Comparison of ENCODE assay signal across 16 cellular contexts in the genomic region with DNA sequence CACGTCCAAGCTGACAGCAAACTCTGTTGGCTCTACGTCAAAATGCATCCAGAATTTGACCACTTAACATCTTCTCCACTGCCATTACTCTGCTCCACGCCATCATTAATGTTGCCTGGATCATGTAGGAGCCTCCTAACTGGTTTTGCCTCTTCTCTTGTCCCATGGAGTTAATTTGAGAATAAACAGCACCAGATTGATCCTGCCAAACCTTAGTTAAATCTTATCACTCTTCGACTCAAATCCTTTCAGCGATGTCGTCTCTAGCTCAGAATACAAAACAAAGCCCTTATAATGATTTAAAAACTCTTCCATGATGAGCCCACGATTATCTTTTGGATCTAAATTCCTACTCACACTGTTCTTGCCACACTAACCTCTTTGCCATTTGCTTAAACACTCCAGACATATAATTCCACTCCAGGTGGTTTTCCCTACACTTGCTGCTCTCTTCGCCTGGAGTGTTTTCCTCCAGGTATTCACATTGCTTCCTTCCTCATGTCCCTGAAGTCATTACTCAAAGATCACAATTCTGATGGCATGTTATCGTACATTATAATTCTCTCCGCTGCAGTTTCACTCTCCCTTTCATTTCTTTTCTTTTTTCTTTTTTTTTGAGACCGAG.
DNase-seq lines count a peak whose midpoint lies in the region; TF ChIP-seq lines count a peak whose summit lies in the region.
"Had no signal": no experiment of that assay in that cellular context is flagged by ENCODE, and none has a peak within 500 bp of the region (broad histone marks: within the 10 kb centered on the region; RNA-seq: fewer than 3 reads in every experiment).

No MANE protein-coding gene starts in this region.

- H2BK5ac ChIP-seq in trophoblast cell (ENCODE audit: low read depth, low read length, poor library complexity): no peak overlapping the region

- H4K91ac ChIP-seq in trophoblast cell (ENCODE audit: low read depth, low read length): no peak overlapping the region

- H3K36me3 Mint-ChIP-seq in HFFc6 (ENCODE audit: low read depth): peaks cover 32% of the 10 kb centered on the region
- H3K36me3 Mint-ChIP-seq: CD14-positive monocyte had no signal

- H4K8ac ChIP-seq in trophoblast cell (ENCODE audit: low read depth, low read length): no peak overlapping the region

- no peaks in the 10 kb centered on the region for H3K9me3 ChIP-seq in fibroblast of lung (ENCODE audit: control insufficient read depth, insufficient read depth, low read depth, low read length)
- no peaks in the 10 kb centered on the region for H3K9me3 ChIP-seq in trophoblast cell (ENCODE audit: insufficient read depth, low read depth, low read length)
- H3K9me3 ChIP-seq: BE2C; BLaER1 treated with 17β-estradiol and CSF1 and Interleukin-3, amounts not matched to agents 10 nM and 100 nM had no signal

- H3K79me1 ChIP-seq in trophoblast cell (ENCODE audit: low read length): no peaks in the 10 kb centered on the region

- no CpG with 5 or more reads among the region's 11 CpGs for WGBS in trophoblast cell (ENCODE audit: extremely low coverage, insufficient coverage, insufficient read length)

- no peak for DNase-seq in HFFc6
- DNase-seq in SK-N-DZ (ENCODE audit: low spot score): peak; percentile 92
- DNase-seq in fibroblast of lung (ENCODE audit: low read depth in 2 of 2): no peak
- peak; percentile 52 to 83 for DNase-seq in trophoblast cell
- DNase-seq in NCI-H774 (lab: John Stamatoyannopoulos, UW): no peak
- no peak for DNase-seq in AML-193 (lab: John Stamatoyannopoulos, UW)
- DNase-seq in NCI-H82 treated with DMSO at 0.1 percent for 48 hours (lab: John Stamatoyannopoulos, UW; ENCODE audit: unreplicated experiment): no peak
- no peak for DNase-seq in caudate nucleus (lab: John Stamatoyannopoulos, UW)
- DNase-seq: CD4-positive, alpha-beta T cell; CD8-positive, alpha-beta memory T cell; DND-41; H9 had no signal

- H4K12ac ChIP-seq in trophoblast cell (ENCODE audit: low read depth, low read length): no peak overlapping the region

- no peaks in the 10 kb centered on the region for H3K9me3 Mint-ChIP-seq in HFFc6
- H3K9me3 Mint-ChIP-seq: GM23338, H9 had no signal

- no peak for TF ChIP-seq CTCF in HFFc6 (IDR thresholded peaks at IDR 0.05)
- TF ChIP-seq CTCF in fibroblast of lung (conservative IDR thresholded peaks at IDR 0.05 in 1 of 2, IDR thresholded peaks at IDR 0.05 in 1 of 2; ENCODE audit: low read depth in 1 of 2, low read length in 2 of 2): no peak

- no peak overlapping the region for H2BK120ac ChIP-seq in trophoblast cell (ENCODE audit: insufficient read depth, low read length, poor library complexity)

- no peaks in the 10 kb centered on the region for H3K79me2 ChIP-seq in fibroblast of lung (ENCODE audit: control insufficient read depth, insufficient read depth, low read length)
- H3K79me2 ChIP-seq in trophoblast cell (ENCODE audit: control insufficient read depth, insufficient read depth, low read length, poor library complexity): no peaks in the 10 kb centered on the region

- no peak overlapping the region for H3K18ac ChIP-seq in trophoblast cell (ENCODE audit: low read length)

- H3K4me3 Mint-ChIP-seq in HFFc6: no peak overlapping the region
- H3K4me3 Mint-ChIP-seq: CD14-positive monocyte; CD4-positive, alpha-beta T cell; CD8-positive, alpha-beta memory T cell; GM23338; H9 had no signal

- H2AFZ ChIP-seq in fibroblast of lung (ENCODE audit: low read length) (no peak overlapping the region), trophoblast cell (ENCODE audit: insufficient read depth, low read length, poor library complexity) (no peak overlapping the region)
- H2AFZ ChIP-seq: GM23338 had no signal

- no peak overlapping the region for H2AK5ac ChIP-seq in trophoblast cell (ENCODE audit: low read length)

- H3K4me2 ChIP-seq in fibroblast of lung (ENCODE audit: extremely low read depth, insufficient read depth, low read length): no peak overlapping the region
- H3K4me2 ChIP-seq in trophoblast cell (ENCODE audit: low read length): no peak overlapping the region
- H3K4me2 ChIP-seq: BLaER1 treated with 17β-estradiol and CSF1 and Interleukin-3, amounts not matched to agents 10 nM and 100 nM; GM23338 had no signal

- H3K36me3 ChIP-seq in fibroblast of lung (ENCODE audit: control insufficient read depth, insufficient read depth, low read length) (no peaks in the 10 kb centered on the region), trophoblast cell (ENCODE audit: control insufficient read depth in 1 of 2, insufficient read depth in 2 of 2, low read length in 2 of 2) (no peaks in the 10 kb centered on the region)
- H3K36me3 ChIP-seq: BE2C; BLaER1 treated with 17β-estradiol and CSF1 and Interleukin-3, amounts not matched to agents 10 nM and 100 nM had no signal

- H3K4me1 Mint-ChIP-seq in HFFc6 (ENCODE audit: low read depth): peaks cover 99% of the 10 kb centered on the region
- H3K4me1 Mint-ChIP-seq: CD14-positive monocyte; CD8-positive, alpha-beta memory T cell had no signal

- no peak overlapping the region for H3K4ac ChIP-seq in trophoblast cell (ENCODE audit: low read depth, low read length)

- peaks cover 3% of the 10 kb centered on the region for H3K4me1 ChIP-seq in fibroblast of lung (ENCODE audit: control insufficient read depth, extremely low read depth, insufficient read depth, low read length)
- H3K4me1 ChIP-seq in trophoblast cell (ENCODE audit: control insufficient read depth in 1 of 2, insufficient read depth in 2 of 2, low read length in 2 of 2): no peaks in the 10 kb centered on the region
- H3K4me1 ChIP-seq: BE2C had no signal

- H3K4me3 ChIP-seq in fibroblast of lung (replicated peaks in 1 of 4; ENCODE audit: control extremely low read depth in 1 of 4, insufficient read depth in 1 of 4, low read depth in 3 of 4, low read length in 4 of 4) (no peak overlapping the region), trophoblast cell (ENCODE audit: low read depth, low read length) (no peak overlapping the region)
- H3K4me3 ChIP-seq: BLaER1 treated with 17β-estradiol and CSF1 and Interleukin-3, amounts not matched to agents 10 nM and 100 nM; GM23338 had no signal

- H3K27ac ChIP-seq in fibroblast of lung (ENCODE audit: insufficient read depth, low read length) (peak overlapping the region; percentile 81), trophoblast cell (ENCODE audit: low read depth, low read length) (no peak overlapping the region), caudate nucleus (ENCODE audit: low read depth, low read length) (no peak overlapping the region)
- H3K27ac ChIP-seq: BLaER1 treated with 17β-estradiol and CSF1 and Interleukin-3, amounts not matched to agents 10 nM and 100 nM had no signal

- H3K27ac Mint-ChIP-seq in HFFc6: peak overlapping the region; percentile 91
- H3K27ac Mint-ChIP-seq: CD14-positive monocyte; CD4-positive, alpha-beta T cell; CD8-positive, alpha-beta memory T cell; GM23338; H9 had no signal

- H2BK12ac ChIP-seq in trophoblast cell (ENCODE audit: low read length): no peak overlapping the region

- no peak overlapping the region for H3K9ac ChIP-seq in fibroblast of lung (ENCODE audit: insufficient read depth, low read length)
- no peak overlapping the region for H3K9ac ChIP-seq in trophoblast cell (ENCODE audit: low read length)
- H3K9ac ChIP-seq: BLaER1 treated with 17β-estradiol and CSF1 and Interleukin-3, amounts not matched to agents 10 nM and 100 nM had no signal

- H3K27me3 Mint-ChIP-seq in HFFc6 (ENCODE audit: insufficient read depth): peaks cover 1% of the 10 kb centered on the region

- H3K14ac ChIP-seq in trophoblast cell (ENCODE audit: low read length): no peak overlapping the region

- no peaks in the 10 kb centered on the region for H4K20me1 ChIP-seq in fibroblast of lung (ENCODE audit: control insufficient read depth, extremely low read depth, insufficient read depth, low read length)
- H4K20me1 ChIP-seq: BLaER1 treated with 17β-estradiol and CSF1 and Interleukin-3, amounts not matched to agents 10 nM and 100 nM had no signal

- H3K23ac ChIP-seq in trophoblast cell (ENCODE audit: low read length): no peak overlapping the region

- no peaks in the 10 kb centered on the region for H3K27me3 ChIP-seq in fibroblast of lung (ENCODE audit: control insufficient read depth, insufficient read depth, low read length)
- H3K27me3 ChIP-seq in trophoblast cell (ENCODE audit: insufficient read depth, low read length): no peaks in the 10 kb centered on the region
- H3K27me3 ChIP-seq: BLaER1 treated with 17β-estradiol and CSF1 and Interleukin-3, amounts not matched to agents 10 nM and 100 nM had no signal

Comparison
In these comparisons a context has a peak if more than half of its experiments do, and no peak if none do; other contexts are left out.
1. DNase-seq: peak in SK-N-DZ (single experiment) and trophoblast cell (2 of 2); none in HFFc6 (single experiment), fibroblast of lung (0 of 2), NCI-H774 (single experiment), AML-193 (0 of 2), NCI-H82 treated with DMSO at 0.1 percent for 48 hours (single experiment) and caudate nucleus (0 of 61).